Comparison of ENCODE assay signal across 19 cellular contexts in the genomic region with DNA sequence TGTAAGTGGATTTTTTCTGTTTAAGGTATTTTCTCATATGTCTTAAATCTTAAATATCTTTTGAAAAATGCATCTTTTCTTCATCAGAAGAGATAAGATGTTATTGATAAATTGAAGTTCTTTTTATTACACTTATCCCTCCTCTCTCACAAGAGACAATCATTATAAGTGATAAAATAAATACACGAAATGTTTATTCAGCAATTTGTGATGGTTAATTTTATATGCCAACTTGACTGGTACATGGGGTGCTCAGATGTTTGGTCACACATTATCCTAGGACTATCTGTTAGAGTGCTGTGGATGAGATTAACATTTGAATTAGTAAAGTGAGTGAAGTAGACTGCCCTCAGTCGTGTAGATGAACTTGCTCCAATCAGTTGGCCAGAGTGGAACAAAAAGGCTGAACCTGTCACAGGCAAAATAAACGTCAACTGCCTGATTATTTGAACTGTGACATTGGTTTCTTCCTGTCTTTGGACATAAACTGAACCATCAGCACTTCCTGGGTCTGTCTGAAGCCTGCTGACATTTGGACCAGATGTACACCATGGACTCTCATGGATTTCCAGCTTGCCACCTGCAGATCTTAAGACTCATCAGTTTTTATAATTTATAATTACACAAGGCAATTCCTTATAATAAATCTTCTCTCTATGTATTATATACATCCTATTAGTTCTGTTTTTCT.
DNase-seq lines count a peak whose midpoint lies in the region; ATAC-seq and FAIRE-seq lines count a peak whose summit lies in the region.
"Had no signal": no experiment of that assay in that cellular context is flagged by ENCODE, and none has a peak within 500 bp of the region (broad histone marks: within the 10 kb centered on the region; RNA-seq: fewer than 3 reads in every experiment).

No MANE protein-coding gene starts in this region.

- in situ Hi-C loops in ACHN (cut with HindIII; ENCODE audit: low pct_ligation_motif_present, low pct_unique_long_range_greater_than_20kb, low sequenced_read_pairs), result no loop called here

- H3K27ac Mint-ChIP-seq in activated naive CD4-positive, alpha-beta T cell treated with anti-CD3 and anti-CD28 coated beads, Interleukin-2, amount 50 U/mL, for 72 hours, result no peak overlapping the region
- H3K27ac Mint-ChIP-seq: CD4-positive, CD25-positive, alpha-beta regulatory T cell; CD8-positive, alpha-beta memory T cell had no signal

- H3K9me3 Mint-ChIP-seq in activated naive CD4-positive, alpha-beta T cell treated with anti-CD3 and anti-CD28 coated beads, Interleukin-2, amount 50 U/mL, for 72 hours, result peaks cover 11 to 29% of the 10 kb centered on the region in 2 donors

- DNase-seq in DMS153 (lab: John Stamatoyannopoulos, UW) (peak; percentile 51), DMS153 treated with DMSO at 0.1 percent for 48 hours (lab: John Stamatoyannopoulos, UW; ENCODE audit: unreplicated experiment) (no peak), NCI-H510A treated with DMSO at 0.1 percent for 48 hours (lab: John Stamatoyannopoulos, UW) (peak; percentile 2), ACHN (no peak)
- no peak for DNase-seq in activated naive CD4-positive, alpha-beta T cell treated with anti-CD3 and anti-CD28 coated beads, Interleukin-2, amount 50 U/mL, for 72 hours (ENCODE audit: low spot score in 2 of 2)
- DNase-seq: BE2C; C1 segment of cervical spinal cord; CD4-positive, CD25-positive, alpha-beta regulatory T cell; CD8-positive, alpha-beta memory T cell; COR-L47; DMS 273 treated with DMSO at 0.1 percent for 48 hours; GM23248; HCEC 1CT had no signal

- H3K36me3 Mint-ChIP-seq in activated naive CD4-positive, alpha-beta T cell treated with anti-CD3 and anti-CD28 coated beads, Interleukin-2, amount 50 U/mL, for 72 hours, result no peaks in the 10 kb centered on the region
- H3K36me3 Mint-ChIP-seq: CD4-positive, CD25-positive, alpha-beta regulatory T cell had no signal

- ATAC-seq in activated naive CD4-positive, alpha-beta T cell treated with anti-CD3 and anti-CD28 coated beads, Interleukin-2, amount 50 U/mL, for 72 hours, result no peak

- peak; percentile 23 for FAIRE-seq in A204.1 (lab: Jason Lieb, UNC)
- peak; percentile 60 for FAIRE-seq in islet of Langerhans (lab: Jason Lieb, UNC)
- FAIRE-seq: G401.6, GM12891, GM19239, HTR-8/SVneo had no signal

Comparison
In these comparisons a context has a peak if more than half of its experiments do, and no peak if none do; other contexts are left out.
1. DNase-seq: peak in DMS153 (single experiment) and NCI-H510A treated with DMSO at 0.1 percent for 48 hours (single experiment); none in DMS153 treated with DMSO at 0.1 percent for 48 hours (single experiment), ACHN (single experiment) and activated naive CD4-positive, alpha-beta T cell treated with anti-CD3 and anti-CD28 coated beads, Interleukin-2, amount 50 U/mL, for 72 hours (0 of 2).